1 cellular context compared by ENCODE assay signal in the genomic region with DNA sequence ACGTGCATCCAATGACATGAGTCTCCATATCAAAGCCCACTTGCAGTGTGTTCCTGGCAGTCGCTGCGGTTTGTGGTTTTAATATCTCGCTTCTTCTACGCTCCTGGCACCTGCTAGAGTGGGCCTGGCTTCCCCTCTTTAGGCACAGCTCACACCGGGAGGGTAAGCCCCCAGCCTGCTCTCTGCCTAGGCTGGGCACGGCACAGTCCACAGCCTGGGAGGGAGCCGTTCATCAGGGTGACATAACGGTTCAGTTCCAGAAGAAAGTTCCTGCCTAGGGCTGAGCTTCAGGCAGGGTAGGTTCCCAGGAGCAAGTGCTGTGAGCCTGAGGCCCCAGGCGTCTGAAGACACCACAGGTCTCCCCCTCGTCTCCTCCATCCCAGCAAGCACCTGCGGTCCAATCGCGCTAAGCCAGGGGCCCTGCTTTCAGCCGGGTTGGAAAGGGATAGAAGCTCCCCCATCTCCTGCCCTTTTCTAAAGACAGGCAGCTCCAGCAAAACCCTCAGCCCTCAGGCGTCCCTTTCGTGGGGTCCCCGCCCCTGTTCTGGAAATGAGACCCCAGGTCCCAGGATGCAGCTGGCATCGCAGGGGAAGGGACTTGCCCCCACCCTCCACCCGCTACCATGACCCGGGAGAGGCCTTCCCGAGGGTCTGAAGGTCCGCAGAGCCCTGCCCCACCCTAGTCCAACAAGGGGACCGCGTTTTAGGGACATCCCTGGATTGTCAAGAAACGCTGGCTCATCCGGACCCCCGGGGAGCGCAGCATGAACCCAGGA.
TF ChIP-seq lines count a peak whose summit lies in the region.

No MANE protein-coding gene starts in this region.

TF ChIP-seq in WTC11, 78 proteins besides CTCF, POLR2A, EP300 and RAD21 (continued from another document):
- TF ChIP-seq, protein P1, sequence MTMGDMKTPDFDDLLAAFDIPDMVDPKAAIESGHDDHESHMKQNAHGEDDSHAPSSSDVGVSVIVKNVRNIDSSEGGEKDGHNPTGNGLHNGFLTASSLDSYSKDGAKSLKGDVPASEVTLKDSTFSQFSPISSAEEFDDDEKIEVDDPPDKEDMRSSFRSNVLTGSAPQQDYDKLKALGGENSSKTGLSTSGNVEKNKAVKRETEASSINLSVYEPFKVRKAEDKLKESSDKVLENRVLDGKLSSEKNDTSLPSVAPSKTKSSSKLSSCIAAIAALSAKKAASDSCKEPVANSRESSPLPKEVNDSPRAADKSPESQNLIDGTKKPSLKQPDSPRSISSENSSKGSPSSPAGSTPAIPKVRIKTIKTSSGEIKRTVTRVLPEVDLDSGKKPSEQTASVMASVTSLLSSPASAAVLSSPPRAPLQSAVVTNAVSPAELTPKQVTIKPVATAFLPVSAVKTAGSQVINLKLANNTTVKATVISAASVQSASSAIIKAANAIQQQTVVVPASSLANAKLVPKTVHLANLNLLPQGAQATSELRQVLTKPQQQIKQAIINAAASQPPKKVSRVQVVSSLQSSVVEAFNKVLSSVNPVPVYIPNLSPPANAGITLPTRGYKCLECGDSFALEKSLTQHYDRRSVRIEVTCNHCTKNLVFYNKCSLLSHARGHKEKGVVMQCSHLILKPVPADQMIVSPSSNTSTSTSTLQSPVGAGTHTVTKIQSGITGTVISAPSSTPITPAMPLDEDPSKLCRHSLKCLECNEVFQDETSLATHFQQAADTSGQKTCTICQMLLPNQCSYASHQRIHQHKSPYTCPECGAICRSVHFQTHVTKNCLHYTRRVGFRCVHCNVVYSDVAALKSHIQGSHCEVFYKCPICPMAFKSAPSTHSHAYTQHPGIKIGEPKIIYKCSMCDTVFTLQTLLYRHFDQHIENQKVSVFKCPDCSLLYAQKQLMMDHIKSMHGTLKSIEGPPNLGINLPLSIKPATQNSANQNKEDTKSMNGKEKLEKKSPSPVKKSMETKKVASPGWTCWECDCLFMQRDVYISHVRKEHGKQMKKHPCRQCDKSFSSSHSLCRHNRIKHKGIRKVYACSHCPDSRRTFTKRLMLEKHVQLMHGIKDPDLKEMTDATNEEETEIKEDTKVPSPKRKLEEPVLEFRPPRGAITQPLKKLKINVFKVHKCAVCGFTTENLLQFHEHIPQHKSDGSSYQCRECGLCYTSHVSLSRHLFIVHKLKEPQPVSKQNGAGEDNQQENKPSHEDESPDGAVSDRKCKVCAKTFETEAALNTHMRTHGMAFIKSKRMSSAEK (CRISPR knock-in tag; IDR thresholded peaks at IDR 0.05; ENCODE audit: borderline replicate concordance) = no peak
- no peak for TF ChIP-seq SMAD3 (CRISPR knock-in tag; IDR thresholded peaks at IDR 0.05; ENCODE audit: borderline replicate concordance)
- TF ChIP-seq AFF4 (CRISPR knock-in tag; IDR thresholded peaks at IDR 0.05; ENCODE audit: borderline replicate concordance) = no peak
- TF ChIP-seq, protein P2, sequence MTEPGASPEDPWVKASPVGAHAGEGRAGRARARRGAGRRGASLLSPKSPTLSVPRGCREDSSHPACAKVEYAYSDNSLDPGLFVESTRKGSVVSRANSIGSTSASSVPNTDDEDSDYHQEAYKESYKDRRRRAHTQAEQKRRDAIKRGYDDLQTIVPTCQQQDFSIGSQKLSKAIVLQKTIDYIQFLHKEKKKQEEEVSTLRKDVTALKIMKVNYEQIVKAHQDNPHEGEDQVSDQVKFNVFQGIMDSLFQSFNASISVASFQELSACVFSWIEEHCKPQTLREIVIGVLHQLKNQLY (CRISPR knock-in tag; IDR thresholded peaks at IDR 0.05) = no peak
- TF ChIP-seq HMGA2 (CRISPR knock-in tag; IDR thresholded peaks at IDR 0.05) = no peak
- no peak for TF ChIP-seq CBFB (CRISPR knock-in tag; IDR thresholded peaks at IDR 0.05; ENCODE audit: low read depth)
- TF ChIP-seq NFYB (CRISPR knock-in tag; conservative IDR thresholded peaks at IDR 0.05; ENCODE audit: low read depth) = no peak
- TF ChIP-seq ZNF671 (CRISPR knock-in tag; IDR thresholded peaks at IDR 0.05) = no peak
- no peak for TF ChIP-seq GTF2I (CRISPR knock-in tag; conservative IDR thresholded peaks at IDR 0.05)
- TF ChIP-seq RORB (CRISPR knock-in tag; IDR thresholded peaks at IDR 0.05) = no peak
- TF ChIP-seq EMX1 (CRISPR knock-in tag; IDR thresholded peaks at IDR 0.05) = no peak
- no peak for TF ChIP-seq NFATC4 (CRISPR knock-in tag; IDR thresholded peaks at IDR 0.05)
- TF ChIP-seq MYBL2 (CRISPR knock-in tag; IDR thresholded peaks at IDR 0.05) = no peak
TF ChIP-seq in WTC11: peak in this region for 0.
